9 cellular contexts compared by ENCODE assay signal in the genomic region with DNA sequence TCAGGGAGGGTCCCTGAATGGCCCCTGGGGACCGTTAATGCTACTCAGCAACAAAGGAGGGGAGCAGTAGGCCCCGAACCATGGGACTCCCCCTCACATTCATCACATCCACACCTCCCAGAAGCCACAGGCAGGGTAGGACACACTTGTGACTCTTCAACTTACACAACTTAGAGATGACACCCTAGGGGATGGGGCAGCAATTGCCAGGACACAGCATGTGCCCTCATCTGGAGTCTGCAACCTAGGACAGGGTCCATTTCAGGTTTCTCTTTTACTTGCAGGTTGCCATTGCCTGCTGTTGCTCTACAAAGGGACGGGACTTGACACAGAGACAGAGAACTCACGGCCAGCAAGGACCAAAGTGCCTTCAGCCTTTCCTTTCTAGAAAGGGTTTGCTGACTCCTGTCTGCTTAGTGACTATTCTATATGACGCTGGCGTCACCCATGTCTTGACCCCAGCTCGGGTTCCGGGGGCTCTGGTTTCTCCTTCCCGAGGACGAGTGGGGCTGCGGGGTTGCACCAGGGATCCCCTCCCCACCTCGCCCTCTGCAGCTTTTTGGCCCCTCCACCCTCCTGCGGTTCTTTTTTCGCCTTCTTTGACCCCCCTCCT. TPM values are rescaled to one million over a fixed set of nuclear protein-coding genes. Genes with fewer than 3 reads are reported as not detected.
DNase-seq lines count a peak whose midpoint lies in the region; ATAC-seq and TF ChIP-seq lines count a peak whose summit lies in the region.
"Had no signal": no experiment of that assay in that cellular context is flagged by ENCODE, and none has a peak within 500 bp of the region (broad histone marks: within the 10 kb centered on the region; RNA-seq: fewer than 3 reads in every experiment).

No MANE protein-coding gene starts in this region.

- H3K79me2 ChIP-seq in fibroblast of lung (ENCODE audit: control insufficient read depth, insufficient read depth, low read length) = no peaks in the 10 kb centered on the region

- DNase-seq in GM12865 (ENCODE audit: low read depth) (no peak), SJSA1 (ENCODE audit: low read depth in 1 of 2, low spot score in 2 of 2) (peak in 1 of 2 experiments; percentile 9), fibroblast of lung (ENCODE audit: low read depth in 2 of 2) (no peak), progenitor cell of endocrine pancreas (ENCODE audit: low spot score, unreplicated experiment) (no peak), HCEC 1CT (no peak), middle frontal gyrus (ENCODE audit: extremely low spot score, low spot score) (no peak)

- H3K27me3 ChIP-seq in SJSA1 (replicated peaks) (no peaks in the 10 kb centered on the region), fibroblast of lung (ENCODE audit: control insufficient read depth, insufficient read depth, low read length) (no peaks in the 10 kb centered on the region)

- H3K4me3 ChIP-seq in GM12865 (ENCODE audit: low read depth, low read length) = peak overlapping the region; percentile 45
- H3K4me3 ChIP-seq in SJSA1 = peak overlapping the region; percentile 66
- H3K4me3 ChIP-seq in fibroblast of lung (replicated peaks in 1 of 4; ENCODE audit: control extremely low read depth in 1 of 4, insufficient read depth in 1 of 4, low read depth in 3 of 4, low read length in 4 of 4) = peak overlapping the region; percentile 72 to 84 (median 77)

- peak overlapping the region; percentile 66 for H3K4me2 ChIP-seq in fibroblast of lung (ENCODE audit: extremely low read depth, insufficient read depth, low read length)

- H3K36me3 ChIP-seq in SJSA1 = peaks cover 10% of the 10 kb centered on the region
- no peaks in the 10 kb centered on the region for H3K36me3 ChIP-seq in fibroblast of lung (ENCODE audit: control insufficient read depth, insufficient read depth, low read length)

- H3K9me3 ChIP-seq in SJSA1 (replicated peaks) (no peaks in the 10 kb centered on the region), fibroblast of lung (ENCODE audit: control insufficient read depth, insufficient read depth, low read depth, low read length) (no peaks in the 10 kb centered on the region)

- H4K20me1 ChIP-seq in fibroblast of lung (ENCODE audit: control insufficient read depth, extremely low read depth, insufficient read depth, low read length) = no peaks in the 10 kb centered on the region

- H3K36me3 Mint-ChIP-seq in progenitor cell of endocrine pancreas (ENCODE audit: insufficient read depth) = peaks cover 7% of the 10 kb centered on the region

- H3K27ac ChIP-seq in SJSA1 (peak overlapping the region; percentile 66), fibroblast of lung (ENCODE audit: insufficient read depth, low read length) (peak overlapping the region; percentile 66)

- peaks cover 3% of the 10 kb centered on the region for H3K4me1 Mint-ChIP-seq in progenitor cell of endocrine pancreas (ENCODE audit: low read depth)

- H3K27ac Mint-ChIP-seq in progenitor cell of endocrine pancreas = peak overlapping the region; percentile 77

- H3K9ac ChIP-seq in fibroblast of lung (ENCODE audit: insufficient read depth, low read length) = peak overlapping the region; percentile 75

- H3K4me1 ChIP-seq in SJSA1 (replicated peaks) (peaks cover 12% of the 10 kb centered on the region), fibroblast of lung (ENCODE audit: control insufficient read depth, extremely low read depth, insufficient read depth, low read length) (peaks cover 4% of the 10 kb centered on the region)

- no peaks in the 10 kb centered on the region for H3K9me3 Mint-ChIP-seq in progenitor cell of endocrine pancreas (ENCODE audit: low read depth)

- peaks cover 3% of the 10 kb centered on the region for H3K27me3 Mint-ChIP-seq in progenitor cell of endocrine pancreas

- TF ChIP-seq CTCF in GM12865 (IDR thresholded peaks at IDR 0.05; ENCODE audit: insufficient read depth, low read depth, low read length, missing control alignments) (no peak), fibroblast of lung (conservative IDR thresholded peaks at IDR 0.05 in 1 of 2, IDR thresholded peaks at IDR 0.05 in 1 of 2; ENCODE audit: low read depth in 1 of 2, low read length in 2 of 2) (no peak), progenitor cell of endocrine pancreas (IDR thresholded peaks at IDR 0.05; ENCODE audit: unreplicated experiment) (no peak)

- peak overlapping the region; percentile 78 for H2AFZ ChIP-seq in fibroblast of lung (ENCODE audit: low read length)

- peak overlapping the region; percentile 92 for H3K4me3 Mint-ChIP-seq in progenitor cell of endocrine pancreas (ENCODE audit: low read depth)

- no peak for ATAC-seq in HG03097 (IDR thresholded peaks at IDR 0.05; ENCODE audit: low FRiP score, unreplicated experiment)
- no peak for ATAC-seq in GM18909 (IDR thresholded peaks at IDR 0.05; ENCODE audit: poor library complexity, unreplicated experiment)

RNA-seq across cellular contexts. Expression of a gene that starts 0.6 kb away (rescaled TPM):
- 5.4 and 10.1 TPM in 2 replicates for total RNA-seq in SJSA1 (2014; rRNA removed; shearing (Covaris generic))
- total RNA-seq in fibroblast of lung (6.2 and 10.2 TPM in 2 replicates), progenitor cell of endocrine pancreas (16.2 TPM in 2 replicates)
- 18.8 and 28.8 TPM in 2 replicates for polyA plus RNA-seq in fibroblast of lung
- 6.9 and 12.4 TPM in 2 replicates for polyA plus RNA-seq in fibroblast of lung (2012)
- 6.7 and 18.5 TPM in 2 replicates for polyA minus RNA-seq in fibroblast of lung (ENCODE audit: low replicate concordance)

RNA-seq across cellular contexts. Expression of a gene that starts 42.9 kb away (rescaled TPM):
- not detected in 2 replicates for total RNA-seq in SJSA1 (2014; rRNA removed; shearing (Covaris generic))
- total RNA-seq in fibroblast of lung (not detected in 2 replicates), progenitor cell of endocrine pancreas (not detected in 2 replicates)
- polyA plus RNA-seq in fibroblast of lung = not detected in 2 replicates
- polyA plus RNA-seq in fibroblast of lung (2012) = not detected in 2 replicates
- polyA minus RNA-seq in fibroblast of lung (ENCODE audit: low replicate concordance) = not detected in 2 replicates
- total RNA-seq: lung microvascular endothelial cell had no signal
